Comparison of ENCODE assay signal across 25 cellular contexts in the genomic region with DNA sequence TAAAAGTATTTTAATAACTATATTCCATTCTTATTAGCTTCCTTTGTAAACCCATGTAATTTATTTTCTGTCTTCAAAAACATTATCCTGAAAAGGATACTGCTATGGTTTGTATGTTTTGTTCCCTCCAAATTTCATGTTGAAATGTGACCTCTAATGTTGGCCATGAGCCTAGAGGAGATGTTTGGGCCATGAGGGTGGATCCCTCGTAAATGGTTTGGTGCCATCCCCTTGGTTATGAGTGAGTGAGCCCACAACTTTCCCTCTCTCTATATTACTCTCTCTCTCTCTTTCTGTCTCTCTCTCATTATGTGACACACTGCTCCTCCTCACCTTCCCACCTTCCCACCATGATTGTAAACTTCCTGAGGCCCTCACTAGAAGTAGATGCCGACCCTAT.
"Had no signal": no experiment of that assay in that cellular context is flagged by ENCODE, and none has a peak within 500 bp of the region (broad histone marks: within the 10 kb centered on the region; RNA-seq: fewer than 3 reads in every experiment).

No MANE protein-coding gene starts in this region.

- H3K27me3 ChIP-seq: colonic mucosa, esophagus squamous epithelium, gastrocnemius medialis, heart right ventricle, left lung had no signal

- DNase-seq: colonic mucosa; cortex of kidney; effector CD8-positive, alpha-beta T cell; effector memory CD8-positive, alpha-beta T cell; endodermal cell; erythroblast; esophagus squamous epithelium; foreskin melanocyte; gastrocnemius medialis; glutamatergic neuron; head of caudate nucleus; heart right ventricle; hippocampal formation; left cardiac atrium; left lung; left ventricle myocardium superior; lower lobe of right lung; mesenchymal stem cell; mucosa of descending colon had no signal

- H3K9me3 ChIP-seq: colonic mucosa, esophagus squamous epithelium, gastrocnemius medialis, heart right ventricle, left lung, lower lobe of right lung, mucosa of descending colon had no signal

- H3K27ac Mint-ChIP-seq: dendritic cell treated with granulocyte-macrophage colony-stimulating factor and Interleukin-4, amounts not matched to agents 40 ng/mL and 50 ng/mL, for 4 days; effector memory CD8-positive, alpha-beta T cell; endodermal cell; mesothelial cell of epicardium had no signal

- H3K4me1 ChIP-seq: esophagus squamous epithelium, gastrocnemius medialis, left lung, lower lobe of right lung had no signal

- H3K27ac ChIP-seq: colonic mucosa, esophagus squamous epithelium, gastrocnemius medialis, heart right ventricle, left lung, lower lobe of right lung had no signal

- H3K36me3 ChIP-seq: colonic mucosa, esophagus squamous epithelium, gastrocnemius medialis, heart right ventricle, left lung, lower lobe of right lung had no signal

- H3K9me3 Mint-ChIP-seq: dendritic cell treated with granulocyte-macrophage colony-stimulating factor and Interleukin-4, amounts not matched to agents 40 ng/mL and 50 ng/mL, for 4 days; endodermal cell; mesothelial cell of epicardium had no signal

- FAIRE-seq: endometrium, islet of Langerhans, keratinocyte had no signal

- H3K27me3 Mint-ChIP-seq: dendritic cell treated with granulocyte-macrophage colony-stimulating factor and Interleukin-4, amounts not matched to agents 40 ng/mL and 50 ng/mL, for 4 days; effector memory CD8-positive, alpha-beta T cell had no signal

- H3K4me3 Mint-ChIP-seq: dendritic cell treated with granulocyte-macrophage colony-stimulating factor and Interleukin-4, amounts not matched to agents 40 ng/mL and 50 ng/mL, for 4 days; effector memory CD8-positive, alpha-beta T cell; endodermal cell; mesothelial cell of epicardium had no signal

- H3K4me3 ChIP-seq: colonic mucosa, esophagus squamous epithelium, gastrocnemius medialis, heart right ventricle, left lung, lower lobe of right lung, mucosa of descending colon had no signal

- H3K36me3 Mint-ChIP-seq: mesothelial cell of epicardium had no signal

- ATAC-seq: effector memory CD8-positive, alpha-beta T cell; esophagus mucosa; gastrocnemius medialis; heart right ventricle; left cardiac atrium; left lung; left ventricle myocardium superior; lower lobe of right lung; mucosa of descending colon had no signal

- H3K4me1 Mint-ChIP-seq: mesothelial cell of epicardium had no signal
